ENCODE assay signal across 9 cellular contexts in genomic region chr17:69056179-69056823, GRCh38. TPM values are rescaled to one million over a fixed set of nuclear protein-coding genes. Genes with fewer than 3 reads are reported as not detected.
"Had no signal": no experiment of that assay in that cellular context is flagged by ENCODE, and none has a peak within 500 bp of the region (broad histone marks: within the 10 kb centered on the region; RNA-seq: fewer than 3 reads in every experiment).

No MANE protein-coding gene starts in this region.

- ATAC-seq: HCT116 had no signal

- H3K4me3 ChIP-seq: GM23248, HAP-1 had no signal

- H3K36me3 ChIP-seq: HAP-1 had no signal

- H3K4me1 ChIP-seq: HAP-1 had no signal

- H3K27ac ChIP-seq: GM23248 had no signal

- H3K9me3 ChIP-seq: HAP-1 had no signal

- H3K9ac ChIP-seq: GM23248 had no signal

- H2AFZ ChIP-seq: GM23248 had no signal

- DNase-seq: GM23248, GOT3, H7, KBM-7 had no signal

RNA-seq across cellular contexts. Expression of gene ABCA9, which starts 4.4 kb away (rescaled TPM):
- total RNA-seq: H4, H7, HT-29 had no signal
- polyA plus RNA-seq: IgD-negative memory B cell had no signal
